ENCODE assay signal across 1 cellular context in genomic region chr14:23160924-23161522, GRCh38.
A peak's percentile ranks its signal among the peaks of the same experiment; 100 is the strongest.
TF ChIP-seq lines count a peak whose summit lies in the region.

No MANE protein-coding gene starts in this region.

TF ChIP-seq in K562, 482 proteins besides CTCF, POLR2A, EP300 and RAD21 (continued from another document and continues in another):
- TF ChIP-seq, protein P1, sequence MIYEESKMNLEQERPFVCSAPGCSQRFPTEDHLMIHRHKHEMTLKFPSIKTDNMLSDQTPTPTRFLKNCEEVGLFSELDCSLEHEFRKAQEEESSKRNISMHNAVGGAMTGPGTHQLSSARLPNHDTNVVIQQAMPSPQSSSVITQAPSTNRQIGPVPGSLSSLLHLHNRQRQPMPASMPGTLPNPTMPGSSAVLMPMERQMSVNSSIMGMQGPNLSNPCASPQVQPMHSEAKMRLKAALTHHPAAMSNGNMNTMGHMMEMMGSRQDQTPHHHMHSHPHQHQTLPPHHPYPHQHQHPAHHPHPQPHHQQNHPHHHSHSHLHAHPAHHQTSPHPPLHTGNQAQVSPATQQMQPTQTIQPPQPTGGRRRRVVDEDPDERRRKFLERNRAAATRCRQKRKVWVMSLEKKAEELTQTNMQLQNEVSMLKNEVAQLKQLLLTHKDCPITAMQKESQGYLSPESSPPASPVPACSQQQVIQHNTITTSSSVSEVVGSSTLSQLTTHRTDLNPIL (CRISPR knock-in tag; IDR thresholded peaks at IDR 0.05) = no peak
- TF ChIP-seq ZFP36 (IDR thresholded peaks at IDR 0.05; ENCODE audit: low read depth, low read length, partially characterized antibody) (no peak), MTA1 (IDR thresholded peaks at IDR 0.05; ENCODE audit: borderline replicate concordance) (0 out of 2 replicates have a peak, but pooled peaks have one; percentile 56), HNRNPH1 (optimal IDR thresholded peaks at IDR 0.05; ENCODE audit: low read depth, low read length) (no peak), ZNF324 (CRISPR knock-in tag; IDR thresholded peaks at IDR 0.05) (no peak), FOXJ3 (CRISPR knock-in tag; IDR thresholded peaks at IDR 0.05) (no peak), NELFE (IDR thresholded peaks at IDR 0.05; ENCODE audit: insufficient read depth, insufficient read length) (no peak), TEAD4 (IDR thresholded peaks at IDR 0.05; ENCODE audit: low read length) (peak; percentile 10; the same call in 1 of the 2 replicates), TEAD4 (CRISPR knock-in tag; IDR thresholded peaks at IDR 0.05; ENCODE audit: borderline replicate concordance) (no peak), STAT6 (CRISPR knock-in tag; IDR thresholded peaks at IDR 0.05) (no peak), ZNF764 (CRISPR knock-in tag; IDR thresholded peaks at IDR 0.05; ENCODE audit: low read depth) (no peak), CBFA2T3 (IDR thresholded peaks at IDR 0.05) (peak; percentile 51), ZNF696 (CRISPR knock-in tag; conservative IDR thresholded peaks at IDR 0.05) (no peak), ZNF384 (IDR thresholded peaks at IDR 0.05; ENCODE audit: low read depth, low read length) (peak; percentile 53; the same call in 1 of the 2 replicates), YBX1 (IDR thresholded peaks at IDR 0.05) (no peak), ELF4 (CRISPR knock-in tag; IDR thresholded peaks at IDR 0.05) (no peak), NEUROD1 (IDR thresholded peaks at IDR 0.05; ENCODE audit: borderline replicate concordance, low read depth, low read length, partially characterized antibody) (no peak), PCBP1 (IDR thresholded peaks at IDR 0.05; ENCODE audit: low read depth, low read length, poor library complexity, severe bottlenecking) (no peak), KLF6 (CRISPR knock-in tag; IDR thresholded peaks at IDR 0.05; ENCODE audit: borderline replicate concordance) (no peak), ZSCAN29 (IDR thresholded peaks at IDR 0.05) (no peak), CCNT2 (IDR thresholded peaks at IDR 0.05; ENCODE audit: borderline replicate concordance, extremely low read depth, insufficient read length, low read depth, low read length) (no peak), KAT7 (CRISPR knock-in tag; IDR thresholded peaks at IDR 0.05; ENCODE audit: borderline replicate concordance) (no peak), MCM3 (IDR thresholded peaks at IDR 0.05) (no peak), ARID2 (IDR thresholded peaks at IDR 0.05) (no peak), POU5F1 (IDR thresholded peaks at IDR 0.05; ENCODE audit: borderline replicate concordance, low read depth, low read length, partially characterized antibody) (no peak), STAG1 (CRISPR knock-in tag; IDR thresholded peaks at IDR 0.05; ENCODE audit: borderline replicate concordance) (no peak), HDAC3 (IDR thresholded peaks at IDR 0.05; ENCODE audit: borderline replicate concordance, partially characterized antibody) (peak; percentile 66), PYGO2 (tag; IDR thresholded peaks at IDR 0.05) (no peak), KDM5B (IDR thresholded peaks at IDR 0.05; ENCODE audit: insufficient replicate concordance, low read depth, low read length) (no peak), ZBTB5 (IDR thresholded peaks at IDR 0.05) (no peak; the same call in 1 of the 2 replicates), SNAPC5 (CRISPR knock-in tag; IDR thresholded peaks at IDR 0.05) (no peak), ZNF263 (CRISPR knock-in tag; IDR thresholded peaks at IDR 0.05; ENCODE audit: borderline replicate concordance) (no peak; the same call in 1 of the 2 replicates), ZNF57 (CRISPR knock-in tag; IDR thresholded peaks at IDR 0.05) (no peak), XRCC5 (IDR thresholded peaks at IDR 0.05; ENCODE audit: low read depth, low read length) (no peak), KHSRP (IDR thresholded peaks at IDR 0.05) (no peak), KDM4B (IDR thresholded peaks at IDR 0.05; ENCODE audit: borderline replicate concordance in 2 of 2, low read depth in 1 of 2) (no peak), CBX5 (IDR thresholded peaks at IDR 0.05; ENCODE audit: borderline replicate concordance, low read depth) (no peak), NFIC (IDR thresholded peaks at IDR 0.05) (0 out of 2 replicates have a peak, but pooled peaks have one; percentile 36), KLF1 (tag; IDR thresholded peaks at IDR 0.05) (no peak), ZNF311 (CRISPR knock-in tag; IDR thresholded peaks at IDR 0.05) (no peak), STAT5B (CRISPR knock-in tag; IDR thresholded peaks at IDR 0.05) (no peak), DLX4 (CRISPR knock-in tag; IDR thresholded peaks at IDR 0.05) (no peak), MBD2 (IDR thresholded peaks at IDR 0.05; ENCODE audit: borderline replicate concordance, low read depth) (no peak), ZNF175 (CRISPR knock-in tag; IDR thresholded peaks at IDR 0.05; ENCODE audit: low read depth) (no peak), RBBP5 (IDR thresholded peaks at IDR 0.05; ENCODE audit: borderline replicate concordance, insufficient read depth, low read length, poor library complexity, severe bottlenecking) (peak; percentile 63), RNF219 (CRISPR knock-in tag; IDR thresholded peaks at IDR 0.05) (no peak), ZNF253 (CRISPR knock-in tag; conservative IDR thresholded peaks at IDR 0.05) (no peak), MCM5 (IDR thresholded peaks at IDR 0.05; ENCODE audit: low read depth) (no peak), IRF2 (CRISPR knock-in tag; IDR thresholded peaks at IDR 0.05) (no peak), DACH1 (IDR thresholded peaks at IDR 0.05; ENCODE audit: partially characterized antibody) (peak; percentile 38), BMI1 (IDR thresholded peaks at IDR 0.05; ENCODE audit: low read length) (no peak), ZFPM2 (CRISPR knock-in tag; IDR thresholded peaks at IDR 0.05) (no peak)
- TF ChIP-seq, protein P2, sequence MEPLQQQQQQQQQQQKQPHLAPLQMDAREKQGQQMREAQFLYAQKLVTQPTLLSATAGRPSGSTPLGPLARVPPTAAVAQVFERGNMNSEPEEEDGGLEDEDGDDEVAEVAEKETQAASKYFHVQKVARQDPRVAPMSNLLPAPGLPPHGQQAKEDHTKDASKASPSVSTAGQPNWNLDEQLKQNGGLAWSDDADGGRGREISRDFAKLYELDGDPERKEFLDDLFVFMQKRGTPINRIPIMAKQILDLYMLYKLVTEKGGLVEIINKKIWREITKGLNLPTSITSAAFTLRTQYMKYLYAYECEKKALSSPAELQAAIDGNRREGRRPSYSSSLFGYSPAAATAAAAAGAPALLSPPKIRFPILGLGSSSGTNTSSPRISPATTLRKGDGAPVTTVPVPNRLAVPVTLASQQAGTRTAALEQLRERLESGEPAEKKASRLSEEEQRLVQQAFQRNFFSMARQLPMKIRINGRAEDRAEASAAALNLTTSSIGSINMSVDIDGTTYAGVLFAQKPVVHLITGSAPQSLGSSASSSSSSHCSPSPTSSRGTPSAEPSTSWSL (CRISPR knock-in tag; IDR thresholded peaks at IDR 0.05; ENCODE audit: borderline replicate concordance) = no peak
- TF ChIP-seq, protein P3, sequence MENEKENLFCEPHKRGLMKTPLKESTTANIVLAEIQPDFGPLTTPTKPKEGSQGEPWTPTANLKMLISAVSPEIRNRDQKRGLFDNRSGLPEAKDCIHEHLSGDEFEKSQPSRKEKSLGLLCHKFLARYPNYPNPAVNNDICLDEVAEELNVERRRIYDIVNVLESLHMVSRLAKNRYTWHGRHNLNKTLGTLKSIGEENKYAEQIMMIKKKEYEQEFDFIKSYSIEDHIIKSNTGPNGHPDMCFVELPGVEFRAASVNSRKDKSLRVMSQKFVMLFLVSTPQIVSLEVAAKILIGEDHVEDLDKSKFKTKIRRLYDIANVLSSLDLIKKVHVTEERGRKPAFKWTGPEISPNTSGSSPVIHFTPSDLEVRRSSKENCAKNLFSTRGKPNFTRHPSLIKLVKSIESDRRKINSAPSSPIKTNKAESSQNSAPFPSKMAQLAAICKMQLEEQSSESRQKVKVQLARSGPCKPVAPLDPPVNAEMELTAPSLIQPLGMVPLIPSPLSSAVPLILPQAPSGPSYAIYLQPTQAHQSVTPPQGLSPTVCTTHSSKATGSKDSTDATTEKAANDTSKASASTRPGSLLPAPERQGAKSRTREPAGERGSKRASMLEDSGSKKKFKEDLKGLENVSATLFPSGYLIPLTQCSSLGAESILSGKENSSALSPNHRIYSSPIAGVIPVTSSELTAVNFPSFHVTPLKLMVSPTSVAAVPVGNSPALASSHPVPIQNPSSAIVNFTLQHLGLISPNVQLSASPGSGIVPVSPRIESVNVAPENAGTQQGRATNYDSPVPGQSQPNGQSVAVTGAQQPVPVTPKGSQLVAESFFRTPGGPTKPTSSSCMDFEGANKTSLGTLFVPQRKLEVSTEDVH (IDR thresholded peaks at IDR 0.05; ENCODE audit: low read depth, partially characterized antibody) = no peak
- TF ChIP-seq, protein P4, sequence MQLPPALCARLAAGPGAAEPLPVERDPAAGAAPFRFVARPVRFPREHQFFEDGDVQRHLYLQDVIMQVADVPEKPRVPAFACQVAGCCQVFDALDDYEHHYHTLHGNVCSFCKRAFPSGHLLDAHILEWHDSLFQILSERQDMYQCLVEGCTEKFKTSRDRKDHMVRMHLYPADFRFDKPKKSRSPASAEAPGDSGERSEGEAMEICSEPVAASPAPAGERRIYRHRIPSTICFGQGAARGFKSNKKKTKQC (CRISPR knock-in tag; IDR thresholded peaks at IDR 0.05) = no peak
- TF ChIP-seq, protein P5, sequence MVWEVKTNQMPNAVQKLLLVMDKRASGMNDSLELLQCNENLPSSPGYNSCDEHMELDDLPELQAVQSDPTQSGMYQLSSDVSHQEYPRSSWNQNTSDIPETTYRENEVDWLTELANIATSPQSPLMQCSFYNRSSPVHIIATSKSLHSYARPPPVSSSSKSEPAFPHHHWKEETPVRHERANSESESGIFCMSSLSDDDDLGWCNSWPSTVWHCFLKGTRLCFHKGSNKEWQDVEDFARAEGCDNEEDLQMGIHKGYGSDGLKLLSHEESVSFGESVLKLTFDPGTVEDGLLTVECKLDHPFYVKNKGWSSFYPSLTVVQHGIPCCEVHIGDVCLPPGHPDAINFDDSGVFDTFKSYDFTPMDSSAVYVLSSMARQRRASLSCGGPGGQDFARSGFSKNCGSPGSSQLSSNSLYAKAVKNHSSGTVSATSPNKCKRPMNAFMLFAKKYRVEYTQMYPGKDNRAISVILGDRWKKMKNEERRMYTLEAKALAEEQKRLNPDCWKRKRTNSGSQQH (CRISPR knock-in tag; IDR thresholded peaks at IDR 0.05) = no peak
